18 cellular contexts compared by ENCODE assay signal in the genomic region with DNA sequence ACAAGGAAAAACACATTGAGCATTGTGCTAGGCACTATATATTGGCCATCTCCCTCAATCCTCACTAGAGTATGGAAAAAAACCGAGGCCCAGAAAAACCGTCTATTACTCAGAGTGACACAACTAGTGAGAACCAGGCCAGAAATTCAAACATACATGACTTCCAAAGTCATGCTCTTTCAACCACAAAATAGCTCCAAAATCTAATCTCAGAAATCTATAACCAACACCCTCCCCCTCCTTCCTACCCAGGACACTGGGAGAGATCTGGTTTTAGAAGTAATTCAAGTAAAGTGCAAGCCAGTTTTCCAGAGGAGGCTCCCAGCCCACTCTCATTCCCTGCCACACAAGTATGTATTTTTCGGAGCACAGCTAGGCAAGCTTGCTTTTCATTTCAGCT. TPM values are rescaled to one million over a fixed set of nuclear protein-coding genes. Genes with fewer than 3 reads are reported as not detected.
"Had no signal": no experiment of that assay in that cellular context is flagged by ENCODE, and none has a peak within 500 bp of the region (broad histone marks: within the 10 kb centered on the region; RNA-seq: fewer than 3 reads in every experiment).

No MANE protein-coding gene starts in this region.

- H3K4me3 ChIP-seq: ovary, prostate gland, tibial nerve had no signal

- H3K9me3 Mint-ChIP-seq: activated CD4-positive, alpha-beta memory T cell treated with anti-CD3 and anti-CD28 coated beads, Interleukin-2, amount 10 ng/mL, durations not matched to agents 7 days and 5 days; activated CD4-positive, alpha-beta T cell treated with anti-CD3 and anti-CD28 coated beads, Interleukin-2, amount 10 ng/mL, durations not matched to agents 24 days and 14 days; activated naive CD4-positive, alpha-beta T cell treated with anti-CD3 and anti-CD28 coated beads, Interleukin-2, amount 10 ng/mL, durations not matched to agents 7 days and 5 days; activated T-cell treated with anti-CD3 and anti-CD28 coated beads, Interleukin-2, amount 50 U/mL, for 72 hours; mesothelial cell of epicardium; natural killer cell treated with Interleukin-12 subunit alpha and Interleukin-12 subunit beta and Interleukin-15 and Interleukin-18, amount 100 ng/mL, for 72 hours; stimulated activated naive CD8-positive, alpha-beta T cell treated with anti-CD3 and anti-CD28 coated beads, Interleukin-15, Interleukin-2, amounts not matched to agents 100 ng/mL and 50 ng/mL, for 24 hours had no signal

- ATAC-seq: activated T-cell treated with anti-CD3 and anti-CD28 coated beads, Interleukin-2, amount 50 U/mL, for 72 hours; esophagus mucosa; natural killer cell treated with Interleukin-12 subunit alpha and Interleukin-12 subunit beta and Interleukin-15 and Interleukin-18, amount 100 ng/mL, for 72 hours had no signal

- DNase-seq: activated CD4-positive, alpha-beta memory T cell treated with anti-CD3 and anti-CD28 coated beads, Interleukin-2, amount 10 ng/mL, durations not matched to agents 7 days and 5 days; activated CD4-positive, alpha-beta T cell treated with anti-CD3 and anti-CD28 coated beads, Interleukin-2, amount 10 ng/mL, durations not matched to agents 24 days and 14 days; activated effector memory CD4-positive, alpha-beta T cell treated with anti-CD3 and anti-CD28 coated beads, Interleukin-2, amount 50 U/mL, for 16 hours; activated naive CD4-positive, alpha-beta T cell treated with anti-CD3 and anti-CD28 coated beads, Interleukin-2, amount 10 ng/mL, durations not matched to agents 7 days and 5 days; activated T-cell treated with anti-CD3 and anti-CD28 coated beads, Interleukin-2, amount 50 U/mL, for 72 hours; brain microvascular endothelial cell; dermis blood vessel endothelial cell; effector CD8-positive, alpha-beta T cell; hypothalamus; ovary; stimulated activated CD4-positive, alpha-beta T cell treated with anti-CD3 and anti-CD28 coated beads, Interleukin-4, amount 100 ng/mL, for 24 hours had no signal

- H3K27me3 ChIP-seq: brain microvascular endothelial cell, ovary, tibial nerve had no signal

- H3K36me3 Mint-ChIP-seq: activated naive CD4-positive, alpha-beta T cell treated with anti-CD3 and anti-CD28 coated beads, Interleukin-2, amount 10 ng/mL, durations not matched to agents 7 days and 5 days; natural killer cell treated with Interleukin-12 subunit alpha and Interleukin-12 subunit beta and Interleukin-15 and Interleukin-18, amount 100 ng/mL, for 72 hours had no signal

- H3K4me1 ChIP-seq: prostate gland had no signal

- H3K4me3 Mint-ChIP-seq: activated CD4-positive, alpha-beta memory T cell treated with anti-CD3 and anti-CD28 coated beads, Interleukin-2, amount 10 ng/mL, durations not matched to agents 7 days and 5 days; activated CD4-positive, alpha-beta T cell treated with anti-CD3 and anti-CD28 coated beads, Interleukin-2, amount 10 ng/mL, durations not matched to agents 24 days and 14 days; activated naive CD4-positive, alpha-beta T cell treated with anti-CD3 and anti-CD28 coated beads, Interleukin-2, amount 10 ng/mL, durations not matched to agents 7 days and 5 days; activated T-cell treated with anti-CD3 and anti-CD28 coated beads, Interleukin-2, amount 50 U/mL, for 72 hours; mesothelial cell of epicardium; natural killer cell treated with Interleukin-12 subunit alpha and Interleukin-12 subunit beta and Interleukin-15 and Interleukin-18, amount 100 ng/mL, for 72 hours; stimulated activated naive CD8-positive, alpha-beta T cell treated with anti-CD3 and anti-CD28 coated beads, Interleukin-15, Interleukin-2, amounts not matched to agents 100 ng/mL and 50 ng/mL, for 24 hours had no signal

- H3K4me1 Mint-ChIP-seq: activated CD4-positive, alpha-beta T cell treated with anti-CD3 and anti-CD28 coated beads, Interleukin-2, amount 10 ng/mL, durations not matched to agents 24 days and 14 days; activated naive CD4-positive, alpha-beta T cell treated with anti-CD3 and anti-CD28 coated beads, Interleukin-2, amount 10 ng/mL, durations not matched to agents 7 days and 5 days had no signal

- H3K36me3 ChIP-seq: brain microvascular endothelial cell, neutrophil, ovary, prostate gland, tibial nerve had no signal

- H3K27ac Mint-ChIP-seq: activated CD4-positive, alpha-beta memory T cell treated with anti-CD3 and anti-CD28 coated beads, Interleukin-2, amount 10 ng/mL, durations not matched to agents 7 days and 5 days; activated CD4-positive, alpha-beta T cell treated with anti-CD3 and anti-CD28 coated beads, Interleukin-2, amount 10 ng/mL, durations not matched to agents 24 days and 14 days; activated naive CD4-positive, alpha-beta T cell treated with anti-CD3 and anti-CD28 coated beads, Interleukin-2, amount 10 ng/mL, durations not matched to agents 7 days and 5 days; activated T-cell treated with anti-CD3 and anti-CD28 coated beads, Interleukin-2, amount 50 U/mL, for 72 hours; mesothelial cell of epicardium; natural killer cell treated with Interleukin-12 subunit alpha and Interleukin-12 subunit beta and Interleukin-15 and Interleukin-18, amount 100 ng/mL, for 72 hours; stimulated activated naive CD8-positive, alpha-beta T cell treated with anti-CD3 and anti-CD28 coated beads, Interleukin-15, Interleukin-2, amounts not matched to agents 100 ng/mL and 50 ng/mL, for 24 hours had no signal

- H3K27me3 Mint-ChIP-seq: stimulated activated naive CD8-positive, alpha-beta T cell treated with anti-CD3 and anti-CD28 coated beads, Interleukin-15, Interleukin-2, amounts not matched to agents 100 ng/mL and 50 ng/mL, for 24 hours had no signal

- H3K27ac ChIP-seq: brain microvascular endothelial cell, neutrophil, prostate gland, tibial nerve had no signal

- H3K9me3 ChIP-seq: neutrophil, ovary, prostate gland, tibial nerve had no signal

RNA-seq across cellular contexts. Expression of a gene that starts 7.6 kb away (rescaled TPM):
- total RNA-seq: activated CD4-positive, alpha-beta memory T cell treated with anti-CD3 and anti-CD28 coated beads, Interleukin-2, amount 10 ng/mL, durations not matched to agents 7 days and 5 days; activated T-cell treated with anti-CD3 and anti-CD28 coated beads, Interleukin-2, amount 50 U/mL, for 72 hours; natural killer cell treated with Interleukin-12 subunit alpha and Interleukin-12 subunit beta and Interleukin-15 and Interleukin-18, amount 100 ng/mL, for 72 hours had no signal
